1 cellular context compared by ENCODE assay signal in the genomic region with DNA sequence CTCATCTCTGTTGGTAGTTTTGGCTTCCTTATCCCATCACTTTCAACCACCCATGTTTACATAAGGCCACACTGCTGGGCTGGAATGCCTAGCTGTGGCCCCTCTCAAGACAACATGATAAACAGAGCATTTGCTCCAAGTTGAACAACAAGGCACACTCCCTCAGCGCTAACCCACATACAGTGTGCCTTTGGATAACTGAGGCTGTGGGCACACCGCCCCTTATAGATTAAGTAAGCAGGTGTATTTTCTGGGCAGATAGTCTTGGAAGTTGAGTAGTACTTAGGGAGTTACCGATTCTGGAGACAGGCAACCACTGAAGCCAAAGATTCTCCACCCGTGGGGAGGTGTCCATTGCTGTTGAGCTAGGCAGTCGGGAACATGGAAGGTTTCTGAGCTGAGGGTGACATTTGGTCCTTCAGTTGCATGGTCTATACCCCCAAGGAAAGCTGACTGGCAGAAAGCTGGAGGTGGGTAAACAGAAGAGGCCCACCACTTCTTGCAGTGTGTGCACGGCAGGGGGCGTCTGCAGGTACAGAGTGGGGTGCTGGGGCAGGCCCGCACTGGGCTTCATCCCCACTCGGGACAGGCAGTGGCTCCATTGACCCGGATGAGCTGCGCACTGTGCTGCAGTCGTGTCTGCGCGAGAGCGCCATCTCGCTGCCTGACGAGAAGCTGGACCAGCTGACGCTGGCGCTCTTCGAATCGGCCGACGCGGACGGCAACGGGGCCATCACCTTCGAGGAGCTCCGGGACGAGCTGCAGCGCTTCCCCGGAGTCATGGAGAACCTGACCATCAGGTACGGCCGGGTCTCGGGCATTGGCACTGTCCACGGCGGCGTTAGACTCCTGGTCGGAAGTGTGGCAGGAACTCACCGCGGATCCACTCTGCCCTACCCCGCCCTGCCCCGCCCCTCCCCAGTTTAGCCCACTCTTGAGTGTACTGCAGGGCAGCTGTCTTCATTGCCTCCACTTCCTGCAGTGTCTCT.
TF ChIP-seq lines count a peak whose summit lies in the region.

No MANE protein-coding gene starts in this region.

TF ChIP-seq in HEK293, 187 proteins besides CTCF, POLR2A, EP300 and RAD21 (continued from another document):
- no peak for TF ChIP-seq GLI4 (tag by site-specific recombination; IDR thresholded peaks at IDR 0.05)
- TF ChIP-seq BCL6B (tag by site-specific recombination; IDR thresholded peaks at IDR 0.05), result no peak; the same call in 1 of the 2 replicates
- no peak for TF ChIP-seq SETDB1 (IDR thresholded peaks at IDR 0.05; ENCODE audit: insufficient read length, low read length)
- TF ChIP-seq IKZF3 (tag by site-specific recombination; IDR thresholded peaks at IDR 0.05), result no peak
- TF ChIP-seq, protein P1, sequence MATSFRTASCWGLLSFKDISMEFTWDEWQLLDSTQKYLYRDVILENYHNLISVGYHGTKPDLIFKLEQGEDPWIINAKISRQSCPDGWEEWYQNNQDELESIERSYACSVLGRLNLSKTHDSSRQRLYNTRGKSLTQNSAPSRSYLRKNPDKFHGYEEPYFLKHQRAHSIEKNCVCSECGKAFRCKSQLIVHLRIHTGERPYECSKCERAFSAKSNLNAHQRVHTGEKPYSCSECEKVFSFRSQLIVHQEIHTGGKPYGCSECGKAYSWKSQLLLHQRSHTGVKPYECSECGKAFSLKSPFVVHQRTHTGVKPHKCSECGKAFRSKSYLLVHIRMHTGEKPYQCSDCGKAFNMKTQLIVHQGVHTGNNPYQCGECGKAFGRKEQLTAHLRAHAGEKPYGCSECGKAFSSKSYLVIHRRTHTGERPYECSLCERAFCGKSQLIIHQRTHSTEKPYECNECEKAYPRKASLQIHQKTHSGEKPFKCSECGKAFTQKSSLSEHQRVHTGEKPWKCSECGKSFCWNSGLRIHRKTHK (tag by site-specific recombination; IDR thresholded peaks at IDR 0.05), result no peak
- TF ChIP-seq ZNF350 (tag by site-specific recombination; IDR thresholded peaks at IDR 0.05), result no peak
- no peak for TF ChIP-seq MZF1 (tag by site-specific recombination; IDR thresholded peaks at IDR 0.05; ENCODE audit: borderline replicate concordance)
- no peak for TF ChIP-seq ZNF292 (tag by site-specific recombination; IDR thresholded peaks at IDR 0.05; ENCODE audit: borderline replicate concordance, low read depth)
- no peak for TF ChIP-seq ZNF223 (tag by site-specific recombination; IDR thresholded peaks at IDR 0.05)
- TF ChIP-seq, protein P2, sequence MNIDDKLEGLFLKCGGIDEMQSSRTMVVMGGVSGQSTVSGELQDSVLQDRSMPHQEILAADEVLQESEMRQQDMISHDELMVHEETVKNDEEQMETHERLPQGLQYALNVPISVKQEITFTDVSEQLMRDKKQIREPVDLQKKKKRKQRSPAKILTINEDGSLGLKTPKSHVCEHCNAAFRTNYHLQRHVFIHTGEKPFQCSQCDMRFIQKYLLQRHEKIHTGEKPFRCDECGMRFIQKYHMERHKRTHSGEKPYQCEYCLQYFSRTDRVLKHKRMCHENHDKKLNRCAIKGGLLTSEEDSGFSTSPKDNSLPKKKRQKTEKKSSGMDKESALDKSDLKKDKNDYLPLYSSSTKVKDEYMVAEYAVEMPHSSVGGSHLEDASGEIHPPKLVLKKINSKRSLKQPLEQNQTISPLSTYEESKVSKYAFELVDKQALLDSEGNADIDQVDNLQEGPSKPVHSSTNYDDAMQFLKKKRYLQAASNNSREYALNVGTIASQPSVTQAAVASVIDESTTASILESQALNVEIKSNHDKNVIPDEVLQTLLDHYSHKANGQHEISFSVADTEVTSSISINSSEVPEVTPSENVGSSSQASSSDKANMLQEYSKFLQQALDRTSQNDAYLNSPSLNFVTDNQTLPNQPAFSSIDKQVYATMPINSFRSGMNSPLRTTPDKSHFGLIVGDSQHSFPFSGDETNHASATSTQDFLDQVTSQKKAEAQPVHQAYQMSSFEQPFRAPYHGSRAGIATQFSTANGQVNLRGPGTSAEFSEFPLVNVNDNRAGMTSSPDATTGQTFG (tag by site-specific recombination; IDR thresholded peaks at IDR 0.05; ENCODE audit: borderline replicate concordance), result no peak
- TF ChIP-seq, protein P3, sequence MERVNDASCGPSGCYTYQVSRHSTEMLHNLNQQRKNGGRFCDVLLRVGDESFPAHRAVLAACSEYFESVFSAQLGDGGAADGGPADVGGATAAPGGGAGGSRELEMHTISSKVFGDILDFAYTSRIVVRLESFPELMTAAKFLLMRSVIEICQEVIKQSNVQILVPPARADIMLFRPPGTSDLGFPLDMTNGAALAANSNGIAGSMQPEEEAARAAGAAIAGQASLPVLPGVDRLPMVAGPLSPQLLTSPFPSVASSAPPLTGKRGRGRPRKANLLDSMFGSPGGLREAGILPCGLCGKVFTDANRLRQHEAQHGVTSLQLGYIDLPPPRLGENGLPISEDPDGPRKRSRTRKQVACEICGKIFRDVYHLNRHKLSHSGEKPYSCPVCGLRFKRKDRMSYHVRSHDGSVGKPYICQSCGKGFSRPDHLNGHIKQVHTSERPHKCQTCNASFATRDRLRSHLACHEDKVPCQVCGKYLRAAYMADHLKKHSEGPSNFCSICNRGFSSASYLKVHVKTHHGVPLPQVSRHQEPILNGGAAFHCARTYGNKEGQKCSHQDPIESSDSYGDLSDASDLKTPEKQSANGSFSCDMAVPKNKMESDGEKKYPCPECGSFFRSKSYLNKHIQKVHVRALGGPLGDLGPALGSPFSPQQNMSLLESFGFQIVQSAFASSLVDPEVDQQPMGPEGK (tag by site-specific recombination; IDR thresholded peaks at IDR 0.05), result peak; percentile 64; the same call in 1 of the 2 replicates
- TF ChIP-seq TRIM28 (IDR thresholded peaks at IDR 0.05; ENCODE audit: borderline replicate concordance, low read length), result peak; percentile 41; the same call in 1 of the 2 replicates
- TF ChIP-seq ZNF560 (tag by site-specific recombination; IDR thresholded peaks at IDR 0.05; ENCODE audit: borderline replicate concordance), result no peak
- TF ChIP-seq ZNF23 (tag by site-specific recombination; IDR thresholded peaks at IDR 0.05; ENCODE audit: borderline replicate concordance), result no peak
- no peak for TF ChIP-seq ZNF580 (tag by site-specific recombination; IDR thresholded peaks at IDR 0.05)
- no peak for TF ChIP-seq ZNF24 (tag by site-specific recombination; IDR thresholded peaks at IDR 0.05)
- TF ChIP-seq ZNF692 (tag by site-specific recombination; IDR thresholded peaks at IDR 0.05), result peak; percentile 46; the same call in 1 of the 2 replicates
- TF ChIP-seq GLIS1 (tag by site-specific recombination; IDR thresholded peaks at IDR 0.05), result no peak
- TF ChIP-seq, protein P4, sequence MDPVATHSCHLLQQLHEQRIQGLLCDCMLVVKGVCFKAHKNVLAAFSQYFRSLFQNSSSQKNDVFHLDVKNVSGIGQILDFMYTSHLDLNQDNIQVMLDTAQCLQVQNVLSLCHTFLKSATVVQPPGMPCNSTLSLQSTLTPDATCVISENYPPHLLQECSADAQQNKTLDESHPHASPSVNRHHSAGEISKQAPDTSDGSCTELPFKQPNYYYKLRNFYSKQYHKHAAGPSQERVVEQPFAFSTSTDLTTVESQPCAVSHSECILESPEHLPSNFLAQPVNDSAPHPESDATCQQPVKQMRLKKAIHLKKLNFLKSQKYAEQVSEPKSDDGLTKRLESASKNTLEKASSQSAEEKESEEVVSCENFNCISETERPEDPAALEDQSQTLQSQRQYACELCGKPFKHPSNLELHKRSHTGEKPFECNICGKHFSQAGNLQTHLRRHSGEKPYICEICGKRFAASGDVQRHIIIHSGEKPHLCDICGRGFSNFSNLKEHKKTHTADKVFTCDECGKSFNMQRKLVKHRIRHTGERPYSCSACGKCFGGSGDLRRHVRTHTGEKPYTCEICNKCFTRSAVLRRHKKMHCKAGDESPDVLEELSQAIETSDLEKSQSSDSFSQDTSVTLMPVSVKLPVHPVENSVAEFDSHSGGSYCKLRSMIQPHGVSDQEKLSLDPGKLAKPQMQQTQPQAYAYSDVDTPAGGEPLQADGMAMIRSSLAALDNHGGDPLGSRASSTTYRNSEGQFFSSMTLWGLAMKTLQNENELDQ (tag by site-specific recombination; IDR thresholded peaks at IDR 0.05; ENCODE audit: low read depth), result no peak
